Comparison of ENCODE assay signal across 2 cellular contexts in the genomic region with DNA sequence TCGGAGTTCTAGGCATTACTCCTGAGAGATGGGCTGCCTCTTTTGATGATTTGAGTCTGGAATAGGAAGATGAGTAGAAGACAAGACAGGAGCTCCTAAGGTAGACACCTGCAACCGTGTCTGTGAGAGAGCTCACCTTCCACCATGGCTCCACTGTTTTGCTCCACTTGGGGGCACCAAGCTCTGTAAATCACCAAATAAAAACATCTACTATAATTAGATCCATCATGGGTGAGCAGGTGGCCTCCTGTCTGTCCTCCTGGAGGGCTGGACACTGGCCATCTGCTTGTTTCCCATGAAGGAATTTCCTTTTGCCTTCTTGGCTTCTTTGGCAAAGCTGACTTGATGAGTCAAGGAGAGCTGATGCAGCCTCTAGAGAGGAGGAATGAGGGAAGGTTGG.
TF ChIP-seq lines count a peak whose summit lies in the region.

No MANE protein-coding gene starts in this region.

TF ChIP-seq in GM23338, 12 proteins besides CTCF, POLR2A, EP300 and RAD21 (continues in another document):
- TF ChIP-seq NANOG (IDR thresholded peaks at IDR 0.05; ENCODE audit: borderline replicate concordance) (no peak), ZNF331 (CRISPR knock-in tag; IDR thresholded peaks at IDR 0.05; ENCODE audit: low read depth) (no peak), EZH2phosphoT487 (IDR thresholded peaks at IDR 0.05; ENCODE audit: unreplicated experiment) (no peak), EZH2 (IDR thresholded peaks at IDR 0.05; ENCODE audit: low read depth, unreplicated experiment) (no peak), CREB1 (CRISPR knock-in tag; IDR thresholded peaks at IDR 0.05; ENCODE audit: low read depth) (no peak), JUNB (IDR thresholded peaks at IDR 0.05; ENCODE audit: unreplicated experiment) (no peak), ZNF114 (CRISPR knock-in tag; IDR thresholded peaks at IDR 0.05) (no peak)
- TF ChIP-seq, protein P1, sequence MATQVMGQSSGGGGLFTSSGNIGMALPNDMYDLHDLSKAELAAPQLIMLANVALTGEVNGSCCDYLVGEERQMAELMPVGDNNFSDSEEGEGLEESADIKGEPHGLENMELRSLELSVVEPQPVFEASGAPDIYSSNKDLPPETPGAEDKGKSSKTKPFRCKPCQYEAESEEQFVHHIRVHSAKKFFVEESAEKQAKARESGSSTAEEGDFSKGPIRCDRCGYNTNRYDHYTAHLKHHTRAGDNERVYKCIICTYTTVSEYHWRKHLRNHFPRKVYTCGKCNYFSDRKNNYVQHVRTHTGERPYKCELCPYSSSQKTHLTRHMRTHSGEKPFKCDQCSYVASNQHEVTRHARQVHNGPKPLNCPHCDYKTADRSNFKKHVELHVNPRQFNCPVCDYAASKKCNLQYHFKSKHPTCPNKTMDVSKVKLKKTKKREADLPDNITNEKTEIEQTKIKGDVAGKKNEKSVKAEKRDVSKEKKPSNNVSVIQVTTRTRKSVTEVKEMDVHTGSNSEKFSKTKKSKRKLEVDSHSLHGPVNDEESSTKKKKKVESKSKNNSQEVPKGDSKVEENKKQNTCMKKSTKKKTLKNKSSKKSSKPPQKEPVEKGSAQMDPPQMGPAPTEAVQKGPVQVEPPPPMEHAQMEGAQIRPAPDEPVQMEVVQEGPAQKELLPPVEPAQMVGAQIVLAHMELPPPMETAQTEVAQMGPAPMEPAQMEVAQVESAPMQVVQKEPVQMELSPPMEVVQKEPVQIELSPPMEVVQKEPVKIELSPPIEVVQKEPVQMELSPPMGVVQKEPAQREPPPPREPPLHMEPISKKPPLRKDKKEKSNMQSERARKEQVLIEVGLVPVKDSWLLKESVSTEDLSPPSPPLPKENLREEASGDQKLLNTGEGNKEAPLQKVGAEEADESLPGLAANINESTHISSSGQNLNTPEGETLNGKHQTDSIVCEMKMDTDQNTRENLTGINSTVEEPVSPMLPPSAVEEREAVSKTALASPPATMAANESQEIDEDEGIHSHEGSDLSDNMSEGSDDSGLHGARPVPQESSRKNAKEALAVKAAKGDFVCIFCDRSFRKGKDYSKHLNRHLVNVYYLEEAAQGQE (IDR thresholded peaks at IDR 0.05; ENCODE audit: unreplicated experiment), result no peak
- TF ChIP-seq, protein P2, sequence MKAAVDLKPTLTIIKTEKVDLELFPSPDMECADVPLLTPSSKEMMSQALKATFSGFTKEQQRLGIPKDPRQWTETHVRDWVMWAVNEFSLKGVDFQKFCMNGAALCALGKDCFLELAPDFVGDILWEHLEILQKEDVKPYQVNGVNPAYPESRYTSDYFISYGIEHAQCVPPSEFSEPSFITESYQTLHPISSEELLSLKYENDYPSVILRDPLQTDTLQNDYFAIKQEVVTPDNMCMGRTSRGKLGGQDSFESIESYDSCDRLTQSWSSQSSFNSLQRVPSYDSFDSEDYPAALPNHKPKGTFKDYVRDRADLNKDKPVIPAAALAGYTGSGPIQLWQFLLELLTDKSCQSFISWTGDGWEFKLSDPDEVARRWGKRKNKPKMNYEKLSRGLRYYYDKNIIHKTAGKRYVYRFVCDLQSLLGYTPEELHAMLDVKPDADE (IDR thresholded peaks at IDR 0.05), result no peak
- TF ChIP-seq, protein P3, sequence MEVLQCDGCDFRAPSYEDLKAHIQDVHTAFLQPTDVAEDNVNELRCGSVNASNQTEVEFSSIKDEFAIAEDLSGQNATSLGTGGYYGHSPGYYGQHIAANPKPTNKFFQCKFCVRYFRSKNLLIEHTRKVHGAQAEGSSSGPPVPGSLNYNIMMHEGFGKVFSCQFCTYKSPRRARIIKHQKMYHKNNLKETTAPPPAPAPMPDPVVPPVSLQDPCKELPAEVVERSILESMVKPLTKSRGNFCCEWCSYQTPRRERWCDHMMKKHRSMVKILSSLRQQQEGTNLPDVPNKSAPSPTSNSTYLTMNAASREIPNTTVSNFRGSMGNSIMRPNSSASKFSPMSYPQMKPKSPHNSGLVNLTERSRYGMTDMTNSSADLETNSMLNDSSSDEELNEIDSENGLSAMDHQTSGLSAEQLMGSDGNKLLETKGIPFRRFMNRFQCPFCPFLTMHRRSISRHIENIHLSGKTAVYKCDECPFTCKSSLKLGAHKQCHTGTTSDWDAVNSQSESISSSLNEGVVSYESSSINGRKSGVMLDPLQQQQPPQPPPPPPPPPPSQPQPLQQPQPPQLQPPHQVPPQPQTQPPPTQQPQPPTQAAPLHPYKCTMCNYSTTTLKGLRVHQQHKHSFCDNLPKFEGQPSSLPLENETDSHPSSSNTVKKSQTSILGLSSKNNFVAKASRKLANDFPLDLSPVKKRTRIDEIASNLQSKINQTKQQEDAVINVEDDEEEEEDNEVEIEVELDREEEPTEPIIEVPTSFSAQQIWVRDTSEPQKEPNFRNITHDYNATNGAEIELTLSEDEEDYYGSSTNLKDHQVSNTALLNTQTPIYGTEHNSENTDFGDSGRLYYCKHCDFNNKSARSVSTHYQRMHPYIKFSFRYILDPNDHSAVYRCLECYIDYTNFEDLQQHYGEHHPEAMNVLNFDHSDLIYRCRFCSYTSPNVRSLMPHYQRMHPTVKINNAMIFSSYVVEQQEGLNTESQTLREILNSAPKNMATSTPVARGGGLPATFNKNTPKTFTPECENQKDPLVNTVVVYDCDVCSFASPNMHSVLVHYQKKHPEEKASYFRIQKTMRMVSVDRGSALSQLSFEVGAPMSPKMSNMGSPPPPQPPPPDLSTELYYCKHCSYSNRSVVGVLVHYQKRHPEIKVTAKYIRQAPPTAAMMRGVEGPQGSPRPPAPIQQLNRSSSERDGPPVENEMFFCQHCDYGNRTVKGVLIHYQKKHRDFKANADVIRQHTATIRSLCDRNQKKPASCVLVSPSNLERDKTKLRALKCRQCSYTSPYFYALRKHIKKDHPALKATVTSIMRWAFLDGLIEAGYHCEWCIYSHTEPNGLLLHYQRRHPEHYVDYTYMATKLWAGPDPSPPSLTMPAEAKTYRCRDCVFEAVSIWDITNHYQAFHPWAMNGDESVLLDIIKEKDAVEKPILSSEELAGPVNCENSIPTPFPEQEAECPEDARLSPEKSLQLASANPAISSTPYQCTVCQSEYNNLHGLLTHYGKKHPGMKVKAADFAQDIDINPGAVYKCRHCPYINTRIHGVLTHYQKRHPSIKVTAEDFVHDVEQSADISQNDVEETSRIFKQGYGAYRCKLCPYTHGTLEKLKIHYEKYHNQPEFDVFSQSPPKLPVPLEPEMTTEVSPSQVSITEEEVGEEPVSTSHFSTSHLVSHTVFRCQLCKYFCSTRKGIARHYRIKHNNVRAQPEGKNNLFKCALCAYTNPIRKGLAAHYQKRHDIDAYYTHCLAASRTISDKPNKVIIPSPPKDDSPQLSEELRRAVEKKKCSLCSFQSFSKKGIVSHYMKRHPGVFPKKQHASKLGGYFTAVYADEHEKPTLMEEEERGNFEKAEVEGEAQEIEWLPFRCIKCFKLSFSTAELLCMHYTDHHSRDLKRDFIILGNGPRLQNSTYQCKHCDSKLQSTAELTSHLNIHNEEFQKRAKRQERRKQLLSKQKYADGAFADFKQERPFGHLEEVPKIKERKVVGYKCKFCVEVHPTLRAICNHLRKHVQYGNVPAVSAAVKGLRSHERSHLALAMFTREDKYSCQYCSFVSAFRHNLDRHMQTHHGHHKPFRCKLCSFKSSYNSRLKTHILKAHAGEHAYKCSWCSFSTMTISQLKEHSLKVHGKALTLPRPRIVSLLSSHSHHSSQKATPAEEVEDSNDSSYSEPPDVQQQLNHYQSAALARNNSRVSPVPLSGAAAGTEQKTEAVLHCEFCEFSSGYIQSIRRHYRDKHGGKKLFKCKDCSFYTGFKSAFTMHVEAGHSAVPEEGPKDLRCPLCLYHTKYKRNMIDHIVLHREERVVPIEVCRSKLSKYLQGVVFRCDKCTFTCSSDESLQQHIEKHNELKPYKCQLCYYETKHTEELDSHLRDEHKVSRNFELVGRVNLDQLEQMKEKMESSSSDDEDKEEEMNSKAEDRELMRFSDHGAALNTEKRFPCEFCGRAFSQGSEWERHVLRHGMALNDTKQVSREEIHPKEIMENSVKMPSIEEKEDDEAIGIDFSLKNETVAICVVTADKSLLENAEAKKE (CRISPR knock-in tag; IDR thresholded peaks at IDR 0.05), result no peak

TF ChIP-seq in H1, 55 proteins besides CTCF, POLR2A, EP300 and RAD21:
- no peak for TF ChIP-seq RXRA (IDR thresholded peaks at IDR 0.05; ENCODE audit: insufficient read depth, low read depth, low read length)
- no peak for TF ChIP-seq YY1 (IDR thresholded peaks at IDR 0.05; ENCODE audit: low read depth, low read length)
- TF ChIP-seq TAF1 (IDR thresholded peaks at IDR 0.05; ENCODE audit: low read depth, low read length), result no peak
- TF ChIP-seq BRCA1 (IDR thresholded peaks at IDR 0.05; ENCODE audit: low read depth, low read length), result no peak
TF ChIP-seq in H1: peak in this region for 0.
